Comparison of ENCODE assay signal across 9 cellular contexts in genomic region chr1:156508205-156508954, GRCh38. TPM values are rescaled to one million over a fixed set of nuclear protein-coding genes. Genes with fewer than 3 reads are reported as not detected.
DNase-seq lines count a peak whose midpoint lies in the region; ATAC-seq and TF ChIP-seq lines count a peak whose summit lies in the region.
"Had no signal": no experiment of that assay in that cellular context is flagged by ENCODE, and none has a peak within 500 bp of the region (broad histone marks: within the 10 kb centered on the region; RNA-seq: fewer than 3 reads in every experiment).

No MANE protein-coding gene starts in this region.

- TF ChIP-seq CTCF in AG10803 (conservative IDR thresholded peaks at IDR 0.05; ENCODE audit: low read length) = no peak
- TF ChIP-seq CTCF in GM20000 (IDR thresholded peaks at IDR 0.05; ENCODE audit: extremely low read depth, missing control alignments) = no peak
- TF ChIP-seq CTCF in choroid plexus epithelial cell (conservative IDR thresholded peaks at IDR 0.05; ENCODE audit: low read depth, low read length) = no peak
- no peak for TF ChIP-seq CTCF in brain microvascular endothelial cell (IDR thresholded peaks at IDR 0.05; ENCODE audit: low read depth, low read length, missing control alignments)

- no peaks in the 10 kb centered on the region for H3K9me3 ChIP-seq in naive thymus-derived CD4-positive, alpha-beta T cell (ENCODE audit: control insufficient read depth in 2 of 3, low read length in 3 of 3)

- peaks cover 0 to 6% (median 0%) of the 10 kb centered on the region in 5 donors for H3K36me3 Mint-ChIP-seq in naive thymus-derived CD4-positive, alpha-beta T cell

- ATAC-seq in naive thymus-derived CD4-positive, alpha-beta T cell = no peak

- POLR2A ChIA-PET in naive thymus-derived CD4-positive, alpha-beta T cell (lab: Charles Lee) = interaction anchor here (0.7 to 2.3 kb wide), 7 partner anchors 8 to 65 kb away, joined by 3 to 9 read pairs (median 3); partner anchors contain the start of gene MEF2D

- peak overlapping the region; percentile 13; the same call in 1 of the 2 replicates for H3K4me3 ChIP-seq in AG10803 (ENCODE audit: low read length)
- H3K4me3 ChIP-seq in choroid plexus epithelial cell (ENCODE audit: low read depth, low read length) = no peak overlapping the region
- H3K4me3 ChIP-seq in naive thymus-derived CD4-positive, alpha-beta T cell (ENCODE audit: low read length) = peak overlapping the region; percentile 10
- no peak overlapping the region for H3K4me3 ChIP-seq in brain microvascular endothelial cell (ENCODE audit: low read depth, low read length)

- peaks cover 40 to 41% of the 10 kb centered on the region in 2 donors for H3K4me1 ChIP-seq in naive thymus-derived CD4-positive, alpha-beta T cell (ENCODE audit: control insufficient read depth in 2 of 2, insufficient read depth in 2 of 2, low read length in 2 of 2)

- H3K27ac Mint-ChIP-seq in naive thymus-derived CD4-positive, alpha-beta T cell = peak overlapping the region; percentile 71 to 99 (median 85)

- H3K4me1 Mint-ChIP-seq in naive thymus-derived CD4-positive, alpha-beta T cell = peaks cover 37 to 60% (median 56%) of the 10 kb centered on the region in 7 donors

- DNase-seq in AG10803 (ENCODE audit: low read depth) (peak; percentile 87), GM20000 (ENCODE audit: low spot score) (peak; percentile 65), choroid plexus epithelial cell (ENCODE audit: low read depth) (peak; percentile 54), brain microvascular endothelial cell (no peak), cerebellar nuclear complex (lab: John Stamatoyannopoulos, UW) (no peak), NCI-H2196 (lab: John Stamatoyannopoulos, UW; ENCODE audit: unreplicated experiment) (no peak), NCI-H1105 (lab: John Stamatoyannopoulos, UW) (no peak)
- peak in 1 of 9 donors; percentile 8 for DNase-seq in naive thymus-derived CD4-positive, alpha-beta T cell
- DNase-seq: NCI-H2081 had no signal

- peaks cover 0 to 2% (median 0%) of the 10 kb centered on the region in 5 donors for H3K27me3 Mint-ChIP-seq in naive thymus-derived CD4-positive, alpha-beta T cell

- peaks cover 0 to 6% (median 0%) of the 10 kb centered on the region in 11 donors for H3K9me3 Mint-ChIP-seq in naive thymus-derived CD4-positive, alpha-beta T cell

- no peaks in the 10 kb centered on the region for H3K36me3 ChIP-seq in naive thymus-derived CD4-positive, alpha-beta T cell (ENCODE audit: control insufficient read depth in 2 of 3, insufficient read depth in 3 of 3, low read length in 3 of 3)
- H3K36me3 ChIP-seq in brain microvascular endothelial cell (replicated peaks) = no peaks in the 10 kb centered on the region

- CTCF ChIA-PET in naive thymus-derived CD4-positive, alpha-beta T cell (lab: Charles Lee) = interaction anchor here (0.6 to 2.7 kb wide), 4 partner anchors 20 to 100 kb away, joined by 3 to 8 read pairs (median 3); no protein-coding TSS in a partner anchor

- intact Hi-C loops in naive thymus-derived CD4-positive, alpha-beta T cell (cut with micrococcal nuclease) = loop anchor here (10.0 kb wide), 3 partner anchors 216 to 1504 kb away; partner anchors contain the start of genes ISG20L2 (in 1 of the 2), METTL25B (in 1 of the 2), PMF1 (in 1 of the 2) and ZBTB7B (in 1 of the 2)

- peak overlapping the region in 6 of 10 donors; percentile 16 to 67 (median 31) for H3K4me3 Mint-ChIP-seq in naive thymus-derived CD4-positive, alpha-beta T cell

- in situ Hi-C loops in brain microvascular endothelial cell (cut with HindIII; ENCODE audit: low pct_ligation_motif_present, low sequenced_read_pairs) = no loop called here

- peak overlapping the region; percentile 28 for H3K27ac ChIP-seq in naive thymus-derived CD4-positive, alpha-beta T cell (ENCODE audit: low read depth, low read length)
- H3K27ac ChIP-seq in brain microvascular endothelial cell = no peak overlapping the region

- no peaks in the 10 kb centered on the region for H3K27me3 ChIP-seq in naive thymus-derived CD4-positive, alpha-beta T cell (ENCODE audit: control insufficient read depth in 2 of 2, insufficient read depth in 2 of 2, low read length in 2 of 2)
- H3K27me3 ChIP-seq in brain microvascular endothelial cell (replicated peaks) = no peaks in the 10 kb centered on the region

RNA-seq across cellular contexts. Expression of gene MEF2D, which starts 7.8 kb away (rescaled TPM):
- total RNA-seq in naive thymus-derived CD4-positive, alpha-beta T cell = 100 to 1,000 TPM in 2 of 5 experiments, 10 to 100 TPM in 3; 48.1 to 190 (median 67.7) TPM
- polyA plus RNA-seq in naive thymus-derived CD4-positive, alpha-beta T cell = 10 to 100 TPM in 1 of 2 donors, 1 to 10 TPM in 1; 4.5 to 10.0 TPM

Comparison
In these comparisons a context has a peak if more than half of its experiments do, and no peak if none do; other contexts are left out.
1. DNase-seq: peak in AG10803 (single experiment), GM20000 (single experiment) and choroid plexus epithelial cell (single experiment); none in brain microvascular endothelial cell (single experiment), cerebellar nuclear complex (0 of 2), NCI-H2196 (single experiment) and NCI-H1105 (single experiment).
2. H3K4me3 ChIP-seq: peak in AG10803 (single experiment) and naive thymus-derived CD4-positive, alpha-beta T cell (single experiment); none in choroid plexus epithelial cell (single experiment) and brain microvascular endothelial cell (single experiment).